In the genomic region with DNA sequence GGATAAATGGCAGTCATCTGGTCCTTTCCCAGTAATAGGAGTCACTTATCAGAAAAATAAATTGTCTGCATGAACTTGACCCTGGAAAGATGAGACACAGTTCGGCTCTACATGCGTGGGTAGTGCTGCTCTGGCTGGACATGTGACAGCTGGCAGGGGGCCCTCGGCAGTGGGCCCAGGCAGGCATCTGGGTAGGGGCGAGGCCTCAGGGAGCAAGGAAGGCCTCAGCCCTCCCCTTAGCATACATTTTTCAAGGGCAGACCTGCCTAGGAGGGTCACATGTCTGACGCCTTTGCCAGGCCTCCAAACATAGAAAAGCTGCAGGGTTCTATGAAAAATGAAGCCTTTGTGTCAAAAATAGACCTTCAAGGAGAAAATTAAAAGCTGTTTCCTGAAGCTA, we compare ENCODE assay signal across 10 cellular contexts. TPM values are rescaled to one million over a fixed set of nuclear protein-coding genes. Genes with fewer than 3 reads are reported as not detected.
DNase-seq lines count a peak whose midpoint lies in the region; ATAC-seq and TF ChIP-seq lines count a peak whose summit lies in the region.
"Had no signal": no experiment of that assay in that cellular context is flagged by ENCODE, and none has a peak within 500 bp of the region (broad histone marks: within the 10 kb centered on the region; RNA-seq: fewer than 3 reads in every experiment).

No MANE protein-coding gene starts in this region.

- no peak for TF ChIP-seq POLR2A in heart left ventricle (IDR thresholded peaks at IDR 0.05)

- intact Hi-C loops in heart left ventricle (cut with DNase I) = no loop called here

- H3K27ac ChIP-seq in angular gyrus (ENCODE audit: low read depth, low read length) (peak overlapping the region; percentile 66), heart left ventricle (peak overlapping the region; percentile 3 to 77 (median 64))

- DNase-seq in H4 (ENCODE audit: low spot score) (peak; percentile 22), heart left ventricle (peak; percentile 79 to 87 (median 81)), retinal pigment epithelial cell (ENCODE audit: low read depth) (peak; percentile 66), Kasumi-1 (lab: John Stamatoyannopoulos, UW) (no peak), GOT3 (lab: John Stamatoyannopoulos, UW) (no peak)
- DNase-seq: activated T-cell treated with anti-CD3 and anti-CD28 coated beads, Interleukin-2, amount 50 U/mL, for 1 hour; NCI-H526 had no signal

- ATAC-seq in heart left ventricle (peak; percentile 94 to 99 (median 99)), HG03175 (IDR thresholded peaks at IDR 0.05; ENCODE audit: unreplicated experiment) (no peak), GM21447 (IDR thresholded peaks at IDR 0.05; ENCODE audit: unreplicated experiment) (no peak)

- no peaks in the 10 kb centered on the region for H3K27me3 ChIP-seq in heart left ventricle

- no peaks in the 10 kb centered on the region for H3K36me3 ChIP-seq in heart left ventricle

- TF ChIP-seq CTCF in heart left ventricle (IDR thresholded peaks at IDR 0.05) = no peak
- TF ChIP-seq CTCF in retinal pigment epithelial cell (conservative IDR thresholded peaks at IDR 0.05; ENCODE audit: low read depth, low read length) = no peak

- H3K4me3 ChIP-seq in heart left ventricle (no peak overlapping the region), retinal pigment epithelial cell (ENCODE audit: low read length) (no peak overlapping the region)

- H3K9me3 ChIP-seq in heart left ventricle = no peaks in the 10 kb centered on the region

- peaks cover 0 to 19% (median 10%) of the 10 kb centered on the region in 12 donors for H3K4me1 ChIP-seq in heart left ventricle

- WGBS in heart left ventricle, 4 donors = 8 to 21% (median 16%) methylated on average over 5 of the region's 5 CpGs

RNA-seq across cellular contexts. Expression of gene ILRUN, which starts 12.8 kb away (rescaled TPM):
- total RNA-seq in H4 (2014; rRNA removed; shearing (Covaris generic)) = 28.9 and 29.9 TPM in 2 replicates
- 100 to 1,000 TPM in 8 of 9 donors, 10 to 100 TPM in 1; 91.2 to 191 (median 116) TPM for total RNA-seq in heart left ventricle
- 100 to 1,000 TPM in 1 of 2 donors, 10 to 100 TPM in 1; 95.4 to 150 TPM for polyA plus RNA-seq in heart left ventricle

RNA-seq across cellular contexts. Expression of gene SNRPC, which starts 47.9 kb away (rescaled TPM):
- total RNA-seq in H4 (2014; rRNA removed; shearing (Covaris generic)) = 134 and 194 TPM in 2 replicates
- total RNA-seq in heart left ventricle = 100 to 1,000 TPM; 122 to 223 (median 148) TPM
- polyA plus RNA-seq in heart left ventricle = 100 to 1,000 TPM; 210 to 286 TPM

Comparison
In these comparisons a context has a peak if more than half of its experiments do, and no peak if none do; other contexts are left out.
1. DNase-seq: peak in H4 (single experiment), heart left ventricle (5 of 5) and retinal pigment epithelial cell (single experiment); none in Kasumi-1 (0 of 2) and GOT3 (single experiment).
2. ATAC-seq: peak in heart left ventricle (4 of 4); none in HG03175 (single experiment) and GM21447 (single experiment).